Comparison of ENCODE assay signal across 18 cellular contexts in the genomic region with DNA sequence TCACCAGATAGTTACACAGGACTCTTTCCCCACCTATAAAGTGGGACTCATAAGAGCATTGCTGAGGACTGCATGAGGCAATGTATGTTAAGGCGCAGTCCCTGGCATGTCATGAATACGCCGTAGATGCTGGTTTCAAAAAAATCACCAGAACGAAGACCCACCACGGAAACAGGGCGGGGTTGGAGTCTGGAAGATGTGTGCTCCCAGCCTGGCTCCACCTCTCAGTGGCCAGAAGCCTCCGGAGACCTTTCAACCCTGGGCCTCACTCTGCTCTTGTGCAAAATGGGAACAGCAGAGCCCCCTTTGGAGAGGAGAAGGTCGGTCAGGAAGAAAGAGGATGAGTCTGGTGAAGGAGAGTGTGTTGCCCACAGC. TPM values are rescaled to one million over a fixed set of nuclear protein-coding genes. Genes with fewer than 3 reads are reported as not detected.
DNase-seq lines count a peak whose midpoint lies in the region; ATAC-seq and TF ChIP-seq lines count a peak whose summit lies in the region.
"Had no signal": no experiment of that assay in that cellular context is flagged by ENCODE, and none has a peak within 500 bp of the region (broad histone marks: within the 10 kb centered on the region; RNA-seq: fewer than 3 reads in every experiment).

No MANE protein-coding gene starts in this region.

- H3K23ac ChIP-seq in neuronal stem cell (ENCODE audit: low read depth, low read length, poor library complexity): peak overlapping the region; percentile 5

- no peak overlapping the region for H2AFZ ChIP-seq in neuronal stem cell (ENCODE audit: low read length)

- H3K36me3 ChIP-seq in NT2/D1 (ENCODE audit: insufficient read depth, insufficient read length, low read length) (no peaks in the 10 kb centered on the region), neuronal stem cell (replicated peaks in 1 of 2; ENCODE audit: control insufficient read depth in 2 of 2, insufficient read depth in 2 of 2, low read length in 2 of 2) (no peaks in the 10 kb centered on the region), vagina (no peaks in the 10 kb centered on the region)
- H3K36me3 ChIP-seq: SJCRH30 had no signal

- no peaks in the 10 kb centered on the region for H3K36me3 Mint-ChIP-seq in mesothelial cell of epicardium
- H3K36me3 Mint-ChIP-seq: CD4-positive, CD25-positive, alpha-beta regulatory T cell had no signal

- H4K8ac ChIP-seq in neuronal stem cell (ENCODE audit: low read depth, low read length): no peak overlapping the region

- H4K91ac ChIP-seq in neuronal stem cell (ENCODE audit: low read depth, low read length, poor library complexity): no peak overlapping the region

- DNase-seq in NT2/D1 (ENCODE audit: low read depth, low spot score) (no peak), left colon (peak; percentile 14 to 26), neuronal stem cell (ENCODE audit: low spot score) (no peak), mesothelial cell of epicardium (ENCODE audit: low spot score in 2 of 2, unreplicated experiment in 2 of 2) (no peak), vagina (ENCODE audit: extremely low spot score in 2 of 2) (no peak)
- no peak for DNase-seq in stimulated activated CD8-positive, alpha-beta memory T cell treated with anti-CD3 and anti-CD28 coated beads, Interleukin-4, amount 100 ng/mL, for 48 hours
- DNase-seq in activated CD4-positive, alpha-beta T cell treated with anti-CD3 and anti-CD28 coated beads, Interleukin-2, amount 50 U/mL, for 1 hour: no peak
- DNase-seq: AML-193; CD4-positive, CD25-positive, alpha-beta regulatory T cell; HCEC 1CT; NCI-H1105 treated with DMSO at 0.1 percent for 48 hours; NCI-H1694 treated with DMSO at 0.1 percent for 48 hours; NCI-H2171; NCI-H446; NCI-H69; SJCRH30 had no signal

- H3K27me3 Mint-ChIP-seq in mesothelial cell of epicardium (ENCODE audit: low read depth): no peaks in the 10 kb centered on the region

- peaks cover 9% of the 10 kb centered on the region for H3K27me3 ChIP-seq in NT2/D1 (ENCODE audit: insufficient read depth, insufficient read length)
- H3K27me3 ChIP-seq in neuronal stem cell (ENCODE audit: control insufficient read depth in 3 of 3, insufficient read depth in 3 of 3, low read depth in 1 of 3, low read length in 3 of 3): peaks cover 0 to 4% (median 0%) of the 10 kb centered on the region in 3 experiments
- no peaks in the 10 kb centered on the region for H3K27me3 ChIP-seq in vagina

- TF ChIP-seq POLR2A in vagina (IDR thresholded peaks at IDR 0.05): no peak

- no peak for TF ChIP-seq CTCF in C4-2B (conservative IDR thresholded peaks at IDR 0.05)
- no peak for TF ChIP-seq CTCF in mesothelial cell of epicardium (IDR thresholded peaks at IDR 0.05; ENCODE audit: unreplicated experiment)
- TF ChIP-seq CTCF in vagina (IDR thresholded peaks at IDR 0.05): no peak

- no peak overlapping the region for H3K4ac ChIP-seq in neuronal stem cell (ENCODE audit: low read length)

- H3K4me1 ChIP-seq in NT2/D1 (ENCODE audit: insufficient read depth, insufficient read length): peaks cover 12% of the 10 kb centered on the region
- peaks cover 18 to 19% of the 10 kb centered on the region in 2 donors for H3K4me1 ChIP-seq in neuronal stem cell (ENCODE audit: control insufficient read depth in 2 of 2, insufficient read depth in 1 of 2, low read depth in 1 of 2, low read length in 2 of 2)
- H3K4me1 ChIP-seq in vagina: no peaks in the 10 kb centered on the region
- H3K4me1 ChIP-seq: SJCRH30 had no signal

- no peak overlapping the region for H2AK5ac ChIP-seq in neuronal stem cell (ENCODE audit: low read depth, low read length)

- no peak overlapping the region for H3K14ac ChIP-seq in neuronal stem cell (ENCODE audit: low read length)

- no peak overlapping the region for H2BK120ac ChIP-seq in neuronal stem cell (ENCODE audit: low read depth, low read length)

- peaks cover 11% of the 10 kb centered on the region for H3K4me1 Mint-ChIP-seq in mesothelial cell of epicardium

- no peak overlapping the region for H3K4me3 ChIP-seq in NT2/D1 (ENCODE audit: insufficient read length, low read depth)
- H3K4me3 ChIP-seq in neuronal stem cell (ENCODE audit: low read length in 2 of 2): no peak overlapping the region
- no peak overlapping the region for H3K4me3 ChIP-seq in vagina
- H3K4me3 ChIP-seq: SJCRH30 had no signal

- peak overlapping the region; percentile 26 for H3K9ac ChIP-seq in NT2/D1 (ENCODE audit: insufficient read length, low read depth)
- H3K9ac ChIP-seq in neuronal stem cell (ENCODE audit: low read depth, low read length, poor library complexity): no peak overlapping the region

- H3K9me3 Mint-ChIP-seq in mesothelial cell of epicardium: no peaks in the 10 kb centered on the region
- H3K9me3 Mint-ChIP-seq: CD4-positive, CD25-positive, alpha-beta regulatory T cell had no signal

- peak overlapping the region; percentile 5 for H2BK15ac ChIP-seq in neuronal stem cell (ENCODE audit: low read length)

- H3K18ac ChIP-seq in neuronal stem cell (ENCODE audit: low read length): peak overlapping the region; percentile 35

- peak overlapping the region; percentile 6 for H2BK5ac ChIP-seq in neuronal stem cell (ENCODE audit: low read length)

- H3K79me1 ChIP-seq in neuronal stem cell (ENCODE audit: low read depth, low read length): no peaks in the 10 kb centered on the region

- H3K27ac Mint-ChIP-seq in mesothelial cell of epicardium: no peak overlapping the region

- ATAC-seq in left colon: no peak

- intact Hi-C loops in left colon (cut with DNase I, micrococcal nuclease) (no loop called here), vagina (cut with DNase I) (no loop called here)

- no peak overlapping the region for H3K4me2 ChIP-seq in neuronal stem cell (ENCODE audit: insufficient read depth, low read length, poor library complexity, severe bottlenecking)

- no peak overlapping the region for H2BK12ac ChIP-seq in neuronal stem cell (ENCODE audit: low read length)

- no CpG with 5 or more reads among the region's 8 CpGs for WGBS in neuronal stem cell (ENCODE audit: extremely low coverage in 2 of 2, insufficient read length in 2 of 2, insufficient replicate concordance in 1 of 2), 2 donors

- H3K27ac ChIP-seq in C4-2B (peak overlapping the region; percentile 37; the same call in 1 of the 2 replicates), neuronal stem cell (replicated peaks; ENCODE audit: low read length) (no peak overlapping the region), vagina (no peak overlapping the region)
- H3K27ac ChIP-seq: HL-60, SJCRH30 had no signal

- no peak overlapping the region for H3K4me3 Mint-ChIP-seq in mesothelial cell of epicardium

- H3K9me3 ChIP-seq in NT2/D1 (ENCODE audit: insufficient read depth, low read length) (no peaks in the 10 kb centered on the region), neuronal stem cell (replicated peaks in 1 of 2; ENCODE audit: control insufficient read depth in 2 of 2, insufficient read depth in 1 of 2, low read depth in 1 of 2, low read length in 2 of 2) (no peaks in the 10 kb centered on the region), vagina (no peaks in the 10 kb centered on the region)
- H3K9me3 ChIP-seq: SJCRH30 had no signal

RNA-seq across cellular contexts. Expression of a gene that starts 12.4 kb away (rescaled TPM):
- total RNA-seq in left colon (10 to 100 TPM; 50.7 to 63.9 TPM), mesothelial cell of epicardium (166 to 173 TPM (median 170 TPM) in 3 replicates), vagina (61.4 TPM)
- polyA plus RNA-seq in neuronal stem cell (2013, experiment 1 of 2): 21.6 TPM
- 24.3 TPM for polyA plus RNA-seq in neuronal stem cell (2013, experiment 2 of 2)

Comparison
In these comparisons a context has a peak if more than half of its experiments do, and no peak if none do; other contexts are left out.
1. DNase-seq: peak in left colon (2 of 2); none in NT2/D1 (single experiment), neuronal stem cell (single experiment), stimulated activated CD8-positive, alpha-beta memory T cell treated with anti-CD3 and anti-CD28 coated beads, Interleukin-4, amount 100 ng/mL, for 48 hours (single experiment), activated CD4-positive, alpha-beta T cell treated with anti-CD3 and anti-CD28 coated beads, Interleukin-2, amount 50 U/mL, for 1 hour (single experiment), mesothelial cell of epicardium (0 of 2) and vagina (0 of 2).